Comparison of ENCODE assay signal across 8 cellular contexts in the genomic region with DNA sequence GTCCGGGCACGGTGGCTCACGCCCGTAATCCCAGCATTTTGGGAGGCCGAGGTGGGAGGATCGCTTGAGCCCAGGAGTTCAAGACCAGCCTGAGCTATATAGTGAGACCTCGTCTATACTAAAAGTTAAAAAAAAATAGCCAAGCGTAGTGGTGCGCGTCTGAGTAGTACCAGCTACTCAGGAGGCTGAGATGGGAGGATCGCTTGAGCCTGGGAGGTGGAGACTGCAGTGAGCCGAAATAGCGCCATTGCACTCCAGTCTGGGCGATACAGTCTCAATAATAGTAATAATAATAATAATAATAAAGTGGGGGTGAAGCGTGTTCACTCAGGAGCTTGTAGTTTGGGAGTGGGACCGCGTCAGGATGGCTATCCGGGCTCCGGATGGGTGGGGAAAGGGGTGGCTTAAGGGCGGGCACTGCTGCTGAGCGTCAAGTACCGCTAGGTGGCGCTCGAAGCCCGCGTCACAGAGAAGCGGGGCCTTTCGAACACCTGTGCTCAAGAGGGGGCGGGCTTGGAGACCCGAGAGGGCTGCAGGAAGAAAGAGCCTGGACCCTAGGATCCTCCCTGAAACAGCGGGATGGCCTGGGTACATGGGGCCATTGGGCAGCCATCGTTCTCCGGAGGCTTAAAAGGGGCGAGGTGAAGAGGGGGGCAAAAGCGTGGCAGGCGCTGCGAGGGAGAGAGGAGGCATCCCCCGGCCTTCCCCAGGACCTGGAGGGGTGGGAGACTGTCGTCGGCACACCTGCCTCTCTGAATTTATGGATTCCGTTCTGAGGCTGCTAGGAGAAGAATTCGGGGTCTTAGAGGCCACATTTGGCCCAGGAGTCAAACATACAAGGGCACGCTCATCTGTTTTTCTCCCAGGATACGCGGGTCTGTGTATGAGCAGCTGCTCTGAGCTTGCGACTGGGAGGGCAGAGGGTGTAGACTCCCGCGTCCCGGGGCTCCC. TPM values are rescaled to one million over a fixed set of nuclear protein-coding genes. Genes with fewer than 3 reads are reported as not detected.
DNase-seq lines count a peak whose midpoint lies in the region; ATAC-seq and TF ChIP-seq lines count a peak whose summit lies in the region.

No MANE protein-coding gene starts in this region.

- TF ChIP-seq CTCF in choroid plexus epithelial cell (conservative IDR thresholded peaks at IDR 0.05; ENCODE audit: low read depth, low read length) (peak; percentile 81), lung (IDR thresholded peaks at IDR 0.05; ENCODE audit: control extremely low read depth, extremely low read depth) (peak; percentile 47)

- no peak overlapping the region for H3K27ac ChIP-seq in lung (ENCODE audit: low read depth in 1 of 2, low read length in 1 of 2)

- peaks cover 0 to 7% of the 10 kb centered on the region in 2 donors for H3K4me1 ChIP-seq in lung (ENCODE audit: control insufficient read depth in 2 of 2, insufficient read depth in 2 of 2, low read length in 2 of 2)

- peak in 10 of 14 donors; percentile 3 to 40 (median 12) for DNase-seq in C1 segment of cervical spinal cord (lab: John Stamatoyannopoulos, UW)
- DNase-seq in NCI-H2171 treated with DMSO at 0.1 percent for 48 hours (lab: John Stamatoyannopoulos, UW) = peak; percentile 52
- DNase-seq in activated CD4-positive, alpha-beta T cell treated with anti-CD3 and anti-CD28 coated beads for 48 hours = peak; percentile 85
- peak; percentile 46 for DNase-seq in choroid plexus epithelial cell (ENCODE audit: low read depth)
- DNase-seq in lung (ENCODE audit: low spot score) = peak; percentile 48
- peak; percentile 52 to 53 for DNase-seq in stimulated activated CD8-positive, alpha-beta memory T cell treated with anti-CD3 and anti-CD28 coated beads, Interleukin-15, amount 100 ng/mL, for 48 hours (ENCODE audit: low read depth in 2 of 2)
- DNase-seq in putamen (ENCODE audit: low spot score) = no peak

- H3K9me3 ChIP-seq in lung (ENCODE audit: control insufficient read depth in 2 of 2, insufficient read depth in 1 of 2, low read length in 1 of 2) = no peaks in the 10 kb centered on the region

- WGBS in lung, 2 donors = 12 to 13% methylated on average over 49 of the region's 49 CpGs

- H3K27me3 ChIP-seq in lung (ENCODE audit: control insufficient read depth, insufficient read depth) = peaks cover 16% of the 10 kb centered on the region

- H3K4me3 ChIP-seq in choroid plexus epithelial cell (ENCODE audit: low read depth, low read length) = no peak overlapping the region
- H3K4me3 ChIP-seq in lung = no peak overlapping the region

- H3K36me3 ChIP-seq in lung (ENCODE audit: control insufficient read depth in 2 of 2, insufficient read depth in 2 of 2, low read length in 2 of 2) = no peaks in the 10 kb centered on the region

- peak; percentile 55 for ATAC-seq in GM21529 (IDR thresholded peaks at IDR 0.05; ENCODE audit: unreplicated experiment)
- peak; percentile 56 for ATAC-seq in lung (ENCODE audit: insufficient read depth, low FRiP score)

RNA-seq across cellular contexts. Expression of a gene that starts 14.5 kb away (rescaled TPM):
- under 1 TPM in 1 of 2 donors, not detected in 1; 0.09 TPM for total RNA-seq in lung
- polyA plus RNA-seq in lung = under 1 TPM; 0.02 to 0.04 TPM
